7 cellular contexts compared by ENCODE assay signal in the genomic region with DNA sequence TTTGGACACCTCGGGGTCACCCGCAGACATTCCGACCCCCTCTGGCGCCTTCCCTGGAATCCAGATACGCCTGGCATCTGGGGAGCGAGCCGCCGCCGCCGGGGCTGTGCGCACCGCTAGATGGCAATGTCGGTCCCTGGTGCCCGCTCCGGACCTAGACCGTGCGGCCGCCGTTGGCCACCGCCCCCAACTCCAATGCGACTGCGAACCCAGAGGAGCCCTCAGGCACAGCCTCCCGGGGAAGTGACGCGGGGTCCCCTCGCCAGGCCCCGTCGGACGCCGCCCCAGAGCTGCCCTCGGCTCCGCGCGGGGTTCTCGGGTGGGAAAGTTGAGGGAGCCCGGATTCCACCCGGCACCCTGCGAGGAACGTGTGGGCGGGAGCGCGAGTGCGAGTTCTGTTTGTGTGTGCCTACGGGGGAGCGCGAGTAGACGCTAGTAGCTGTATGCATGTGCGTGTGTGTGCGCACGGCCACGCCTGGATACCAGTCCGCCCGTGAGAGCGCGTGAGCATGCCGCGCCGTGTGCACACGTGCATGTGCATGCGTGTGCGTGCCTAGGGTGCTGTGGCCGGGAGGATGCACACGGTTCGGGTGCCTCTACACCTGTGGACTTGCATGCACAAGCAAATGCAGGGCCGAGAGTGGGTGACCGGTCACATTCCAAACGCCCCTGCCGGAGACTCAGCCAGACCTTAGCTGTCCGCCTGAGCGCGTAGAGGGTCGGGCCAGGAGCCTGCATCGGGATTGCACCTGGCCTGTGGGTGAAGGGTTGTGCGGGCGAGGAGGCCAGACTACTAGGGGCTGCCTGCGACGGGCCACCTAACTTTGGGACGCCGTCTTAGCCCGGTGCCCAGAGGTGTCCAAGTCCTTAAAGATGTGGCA. TPM values are rescaled to one million over a fixed set of nuclear protein-coding genes. Genes with fewer than 3 reads are reported as not detected.
DNase-seq lines count a peak whose midpoint lies in the region; ATAC-seq, FAIRE-seq and TF ChIP-seq lines count a peak whose summit lies in the region.

No MANE protein-coding gene starts in this region.

- CTCF ChIA-PET in endothelial cell of umbilical vein (lab: Charles Lee): interaction anchor here (0.6 to 7.2 kb wide), 25 partner anchors 9 to 311 kb away, joined by 3 to 99 read pairs (median 4); a partner anchor contains a TSS

- ATAC-seq in HG02588 (IDR thresholded peaks at IDR 0.05; ENCODE audit: unreplicated experiment): peak; percentile 42

- H3K9me3 ChIP-seq in endothelial cell of umbilical vein (replicated peaks; ENCODE audit: control insufficient read depth, insufficient read depth, low read length): no peaks in the 10 kb centered on the region
- H3K9me3 ChIP-seq in stomach: no peaks in the 10 kb centered on the region

- peaks cover 26% of the 10 kb centered on the region for H3K4me1 Mint-ChIP-seq in activated CD4-positive, alpha-beta T cell treated with anti-CD3 and anti-CD28 coated beads, Interleukin-2, amount 10 ng/mL, durations not matched to agents 24 days and 14 days
- peaks cover 29% of the 10 kb centered on the region for H3K4me1 Mint-ChIP-seq in mesothelial cell of epicardium

- POLR2A ChIA-PET in endothelial cell of umbilical vein (lab: Charles Lee): interaction anchor here (1.1 kb wide), 1 partner anchor 9 kb away, joined by 5 read pairs; no protein-coding TSS in a partner anchor

- FAIRE-seq in endothelial cell of umbilical vein (lab: Jason Lieb, UNC): peak; percentile 81

- BruUV-seq in endothelial cell of umbilical vein (replicated peaks; lab: Mats Ljungman, UMichigan): no TSS peak

- H3K36me3 ChIP-seq in endothelial cell of umbilical vein (ENCODE audit: control insufficient read depth in 2 of 2, extremely low read depth in 1 of 2, insufficient read depth in 2 of 2, low read length in 2 of 2) (no peaks in the 10 kb centered on the region), stomach (no peaks in the 10 kb centered on the region)

- 1 to 3% (median 2%) methylated on average over 29 to 80 of the region's 80 CpGs for WGBS in stomach, 5 donors

- TF ChIP-seq POLR2A in endothelial cell of umbilical vein (IDR thresholded peaks at IDR 0.05; ENCODE audit: low read depth, low read length) (no peak), stomach (IDR thresholded peaks at IDR 0.05) (no peak)

- H3K27me3 Mint-ChIP-seq in activated CD4-positive, alpha-beta T cell treated with anti-CD3 and anti-CD28 coated beads, Interleukin-2, amount 10 ng/mL, durations not matched to agents 24 days and 14 days: peaks cover 62% of the 10 kb centered on the region
- H3K27me3 Mint-ChIP-seq in mesothelial cell of epicardium (ENCODE audit: low read depth): peaks cover 69% of the 10 kb centered on the region

- no peaks in the 10 kb centered on the region for H3K9me1 ChIP-seq in endothelial cell of umbilical vein (replicated peaks; ENCODE audit: control insufficient read depth, extremely low read depth, insufficient read depth, low read length)

- peak overlapping the region; percentile 72 for H3K4me3 Mint-ChIP-seq in activated CD4-positive, alpha-beta T cell treated with anti-CD3 and anti-CD28 coated beads, Interleukin-2, amount 10 ng/mL, durations not matched to agents 24 days and 14 days
- peak overlapping the region; percentile 56 for H3K4me3 Mint-ChIP-seq in mesothelial cell of epicardium

- TF ChIP-seq EP300 in stomach (IDR thresholded peaks at IDR 0.05): no peak

- peak overlapping the region; percentile 17 for H3K27ac Mint-ChIP-seq in activated CD4-positive, alpha-beta T cell treated with anti-CD3 and anti-CD28 coated beads, Interleukin-2, amount 10 ng/mL, durations not matched to agents 24 days and 14 days
- H3K27ac Mint-ChIP-seq in mesothelial cell of epicardium: no peak overlapping the region

- H3K79me2 ChIP-seq in endothelial cell of umbilical vein (ENCODE audit: control insufficient read depth, insufficient read depth, low read length): no peaks in the 10 kb centered on the region

- H3K27me3 ChIP-seq in endothelial cell of umbilical vein (ENCODE audit: control insufficient read depth in 2 of 2, insufficient read depth in 2 of 2, low read length in 2 of 2) (peaks cover 23 to 39% of the 10 kb centered on the region in 2 experiments), stomach (peaks cover 17 to 88% (median 58%) of the 10 kb centered on the region in 3 donors)

- TF ChIP-seq CTCF in GM12864 (IDR thresholded peaks at IDR 0.05; ENCODE audit: low read depth, low read length, missing control alignments): peak; percentile 72
- TF ChIP-seq CTCF in endothelial cell of umbilical vein (IDR thresholded peaks at IDR 0.05; ENCODE audit: extremely low read depth in 1 of 2, insufficient read depth in 1 of 2, low read depth in 1 of 2, low read length in 2 of 2): peak; percentile 95
- TF ChIP-seq CTCF in mesothelial cell of epicardium (IDR thresholded peaks at IDR 0.05; ENCODE audit: unreplicated experiment): peak; percentile 67
- peak in 5 of 7 experiments; percentile 44 to 82 (median 73) for TF ChIP-seq CTCF in stomach (IDR thresholded peaks at IDR 0.05)

- H4K20me1 ChIP-seq in endothelial cell of umbilical vein (replicated peaks; ENCODE audit: control insufficient read depth, extremely low read depth, insufficient read depth, low read length): no peaks in the 10 kb centered on the region

- peak overlapping the region; percentile 21 for H3K4me2 ChIP-seq in endothelial cell of umbilical vein (ENCODE audit: insufficient read depth, low read length)

- H3K4me3 ChIP-seq in GM12864 (ENCODE audit: low read depth, low read length): peak overlapping the region; percentile 32
- peak overlapping the region in 2 of 3 experiments; percentile 18 to 21 for H3K4me3 ChIP-seq in endothelial cell of umbilical vein (replicated peaks in 1 of 3; ENCODE audit: insufficient read depth in 1 of 3, low read depth in 1 of 3, low read length in 3 of 3)
- H3K4me3 ChIP-seq in stomach: peak overlapping the region; percentile 37 to 60 (median 46)

- dilution Hi-C loops in endothelial cell of umbilical vein (cut with MboI; ENCODE audit: extremely low pct_ligation_motif_present, low sequenced_read_pairs): no loop called here

- no peak overlapping the region for H3K9ac ChIP-seq in endothelial cell of umbilical vein (replicated peaks; ENCODE audit: extremely low read depth, insufficient read depth, low read length)

- H3K27ac ChIP-seq in endothelial cell of umbilical vein (ENCODE audit: insufficient read depth, low read depth, low read length): no peak overlapping the region
- no peak overlapping the region for H3K27ac ChIP-seq in stomach

- peaks cover 1% of the 10 kb centered on the region for H3K36me3 Mint-ChIP-seq in activated CD4-positive, alpha-beta T cell treated with anti-CD3 and anti-CD28 coated beads, Interleukin-2, amount 10 ng/mL, durations not matched to agents 24 days and 14 days (ENCODE audit: low read depth)
- H3K36me3 Mint-ChIP-seq in mesothelial cell of epicardium: peaks cover 2% of the 10 kb centered on the region

- DNase-seq in GM12864 (ENCODE audit: low read depth) (no peak), NCI-H2227 treated with DMSO at 0.1 percent for 48 hours (lab: John Stamatoyannopoulos, UW) (peak; percentile 77), endothelial cell of umbilical vein (ENCODE audit: low read depth, low spot score) (peak; percentile 77), mesothelial cell of epicardium (ENCODE audit: low spot score in 2 of 2, unreplicated experiment in 2 of 2) (peak in 1 of 2 experiments; percentile 82), stomach (peak; percentile 73)
- peak; percentile 88 for DNase-seq in activated CD4-positive, alpha-beta T cell treated with anti-CD3 and anti-CD28 coated beads, Interleukin-2, amount 10 ng/mL, durations not matched to agents 24 days and 14 days

- H2AFZ ChIP-seq in endothelial cell of umbilical vein (ENCODE audit: low read depth, low read length): peak overlapping the region; percentile 32

- H3K4me1 ChIP-seq in endothelial cell of umbilical vein (ENCODE audit: control insufficient read depth, extremely low read depth, insufficient read depth, low read length) (peaks cover 3% of the 10 kb centered on the region), stomach (peaks cover 41 to 49% (median 46%) of the 10 kb centered on the region in 4 donors)

- no peaks in the 10 kb centered on the region for H3K9me3 Mint-ChIP-seq in activated CD4-positive, alpha-beta T cell treated with anti-CD3 and anti-CD28 coated beads, Interleukin-2, amount 10 ng/mL, durations not matched to agents 24 days and 14 days
- H3K9me3 Mint-ChIP-seq in mesothelial cell of epicardium: no peaks in the 10 kb centered on the region

- intact Hi-C loops in activated CD4-positive, alpha-beta T cell treated with anti-CD3 and anti-CD28 coated beads, Interleukin-2, amount 10 ng/mL, durations not matched to agents 24 days and 14 days (cut with micrococcal nuclease): loop anchor here (1.0 to 2.0 kb wide), 5 partner anchors 8 to 228 kb away; a partner anchor contains a TSS
- intact Hi-C loops in endothelial cell of umbilical vein (cut with micrococcal nuclease): loop anchor here (1.0 to 2.0 kb wide), 4 partner anchors 140 to 311 kb away; a partner anchor contains a TSS
- intact Hi-C loops in stomach (cut with DNase I; ENCODE audit: low total_unique reads): loop anchor here (5.0 kb wide), 1 partner anchor 143 kb away; no protein-coding TSS in a partner anchor

RNA-seq across cellular contexts. Expression of a gene that starts 1.9 kb away (rescaled TPM):
- total RNA-seq in activated CD4-positive, alpha-beta T cell treated with anti-CD3 and anti-CD28 coated beads, Interleukin-2, amount 10 ng/mL, durations not matched to agents 24 days and 14 days: 0.80 and 0.84 TPM in 2 replicates
- total RNA-seq in endothelial cell of umbilical vein (0.22 TPM in 1 of 2 replicates, not detected in the other), mesothelial cell of epicardium (0.42 to 0.68 TPM (median 0.51 TPM) in 3 replicates), stomach (1 to 10 TPM in 1 of 5 donors, under 1 TPM in 1, not detected in 3; 0.37 to 2.8 TPM)
- polyA plus RNA-seq in endothelial cell of umbilical vein (0.04 and 0.13 TPM in 2 replicates), stomach (not detected)
- polyA plus RNA-seq in endothelial cell of umbilical vein (2011; cell fraction: cytosol; rRNA removed): 0.05 and 0.13 TPM in 2 replicates
- polyA plus RNA-seq in endothelial cell of umbilical vein (2011; cell fraction: nucleus; rRNA removed): 0.29 and 0.38 TPM in 2 replicates
- 0.21 and 0.27 TPM in 2 replicates for polyA plus RNA-seq in endothelial cell of umbilical vein (2012)
- 0.19 TPM in 1 of 2 replicates, not detected in the other for polyA minus RNA-seq in endothelial cell of umbilical vein
- polyA minus RNA-seq in endothelial cell of umbilical vein (2011; cell fraction: cytosol; rRNA and poly(A)+ RNA removed): not detected
- polyA minus RNA-seq in endothelial cell of umbilical vein (2011; cell fraction: nucleus; rRNA and poly(A)+ RNA removed): 0.58 TPM in 1 of 2 replicates, not detected in the other

RNA-seq across cellular contexts. Expression of a gene that starts 8.2 kb away (rescaled TPM):
- total RNA-seq in activated CD4-positive, alpha-beta T cell treated with anti-CD3 and anti-CD28 coated beads, Interleukin-2, amount 10 ng/mL, durations not matched to agents 24 days and 14 days: 5.4 and 7.1 TPM in 2 replicates
- total RNA-seq in endothelial cell of umbilical vein (331 and 336 TPM in 2 replicates), mesothelial cell of epicardium (1,547 to 1,604 TPM (median 1,586 TPM) in 3 replicates), stomach (100 to 1,000 TPM in 1 of 5 donors, 10 to 100 TPM in 3, 1 to 10 TPM in 1; 5.5 to 151 (median 21.0) TPM)
- polyA plus RNA-seq in endothelial cell of umbilical vein (893 and 985 TPM in 2 replicates), stomach (10 to 100 TPM; 22.5 to 56.5 (median 29.2) TPM)
- 1,084 and 1,357 TPM in 2 replicates for polyA plus RNA-seq in endothelial cell of umbilical vein (2011; cell fraction: cytosol; rRNA removed)
- polyA plus RNA-seq in endothelial cell of umbilical vein (2011; cell fraction: nucleus; rRNA removed): 265 and 313 TPM in 2 replicates
- 568 and 909 TPM in 2 replicates for polyA plus RNA-seq in endothelial cell of umbilical vein (2012)
- 140 and 146 TPM in 2 replicates for polyA minus RNA-seq in endothelial cell of umbilical vein
- polyA minus RNA-seq in endothelial cell of umbilical vein (2011; cell fraction: cytosol; rRNA and poly(A)+ RNA removed): not detected
- 15.5 and 33.7 TPM in 2 replicates for polyA minus RNA-seq in endothelial cell of umbilical vein (2011; cell fraction: nucleus; rRNA and poly(A)+ RNA removed)

RNA-seq across cellular contexts. Expression of a gene that starts 42.4 kb away (rescaled TPM):
- total RNA-seq in activated CD4-positive, alpha-beta T cell treated with anti-CD3 and anti-CD28 coated beads, Interleukin-2, amount 10 ng/mL, durations not matched to agents 24 days and 14 days: 87.4 and 94.7 TPM in 2 replicates
- 87.1 and 88.8 TPM in 2 replicates for total RNA-seq in endothelial cell of umbilical vein
- polyA plus RNA-seq in endothelial cell of umbilical vein: 127 and 170 TPM in 2 replicates
- 69.0 and 76.0 TPM in 2 replicates for polyA plus RNA-seq in endothelial cell of umbilical vein (2011; cell fraction: cytosol; rRNA removed)
- 204 and 251 TPM in 2 replicates for polyA plus RNA-seq in endothelial cell of umbilical vein (2011; cell fraction: nucleus; rRNA removed)
- 59.6 and 63.6 TPM in 2 replicates for polyA plus RNA-seq in endothelial cell of umbilical vein (2012)
- 55.0 and 79.1 TPM in 2 replicates for polyA minus RNA-seq in endothelial cell of umbilical vein
- 71.7 TPM for polyA minus RNA-seq in endothelial cell of umbilical vein (2011; cell fraction: cytosol; rRNA and poly(A)+ RNA removed)
- polyA minus RNA-seq in endothelial cell of umbilical vein (2011; cell fraction: nucleus; rRNA and poly(A)+ RNA removed): 47.8 and 91.7 TPM in 2 replicates
- total RNA-seq in mesothelial cell of epicardium: 46.3 to 50.6 TPM (median 46.5 TPM) in 3 replicates
- total RNA-seq in stomach: 100 to 1,000 TPM in 3 of 5 donors, 10 to 100 TPM in 2; 24.0 to 405 (median 102) TPM
- 10 to 100 TPM; 26.9 to 47.5 (median 35.0) TPM for polyA plus RNA-seq in stomach
